Comparison of ENCODE assay signal across 1 cellular context in the genomic region with DNA sequence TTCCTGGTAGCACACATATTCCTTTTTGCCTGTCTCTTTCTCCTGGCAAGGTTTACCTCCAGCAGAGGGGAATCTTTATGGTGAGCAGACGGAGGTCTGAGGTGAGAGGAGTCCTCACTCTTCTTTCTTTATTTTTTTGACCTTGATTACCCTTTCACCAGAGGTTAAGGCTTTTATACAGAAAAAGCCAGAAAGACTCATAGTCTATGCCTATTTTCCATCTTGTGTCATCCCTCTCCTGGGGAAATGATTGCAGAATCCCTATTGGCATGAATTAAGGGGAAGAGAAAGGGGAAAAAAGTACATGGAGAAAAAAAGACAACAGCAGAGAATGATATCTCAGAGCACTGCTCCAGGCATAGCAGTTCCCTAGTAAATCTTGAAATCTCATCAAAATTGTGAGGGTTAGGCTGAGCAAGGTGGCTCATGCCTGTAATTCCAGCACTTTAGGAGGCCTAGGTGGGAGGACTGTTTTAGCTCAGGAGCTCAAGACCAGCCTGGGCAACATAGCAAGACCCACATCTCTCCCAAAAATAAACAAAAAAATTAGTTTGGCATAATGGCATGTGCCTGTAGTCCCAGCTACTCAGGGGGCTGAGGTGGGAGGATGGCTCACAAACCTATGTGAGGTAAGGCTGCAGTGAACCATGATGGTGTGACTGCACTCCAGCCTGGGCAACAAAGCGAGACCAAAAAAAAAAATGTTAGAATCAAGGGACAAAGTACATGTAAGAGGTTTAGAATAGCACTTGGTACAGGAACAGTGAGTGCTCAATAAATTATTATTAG.
TF ChIP-seq lines count a peak whose summit lies in the region.

No MANE protein-coding gene starts in this region.

TF ChIP-seq in H1, 55 proteins besides CTCF, POLR2A, EP300 and RAD21:
- no peak for TF ChIP-seq CEBPB (IDR thresholded peaks at IDR 0.05; ENCODE audit: low read depth, low read length)
- TF ChIP-seq TCF12 (IDR thresholded peaks at IDR 0.05; ENCODE audit: low read depth, low read length), result no peak
- no peak for TF ChIP-seq TAF1 (IDR thresholded peaks at IDR 0.05; ENCODE audit: low read depth, low read length)
- TF ChIP-seq GABPA (IDR thresholded peaks at IDR 0.05; ENCODE audit: borderline replicate concordance, insufficient read depth, low read length), result no peak
- TF ChIP-seq CREB1 (IDR thresholded peaks at IDR 0.05), result no peak
- TF ChIP-seq, protein P1, sequence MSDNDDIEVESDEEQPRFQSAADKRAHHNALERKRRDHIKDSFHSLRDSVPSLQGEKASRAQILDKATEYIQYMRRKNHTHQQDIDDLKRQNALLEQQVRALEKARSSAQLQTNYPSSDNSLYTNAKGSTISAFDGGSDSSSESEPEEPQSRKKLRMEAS (IDR thresholded peaks at IDR 0.05), result no peak
- TF ChIP-seq PHF8 (conservative IDR thresholded peaks at IDR 0.05; ENCODE audit: low read depth, low read length), result no peak
- no peak for TF ChIP-seq CBX5 (IDR thresholded peaks at IDR 0.05; ENCODE audit: low read depth, low read length)
- TF ChIP-seq HDAC2 (IDR thresholded peaks at IDR 0.05; ENCODE audit: borderline replicate concordance in 1 of 2, low read depth in 2 of 2, low read length in 2 of 2), result no peak
- TF ChIP-seq CHD1 (IDR thresholded peaks at IDR 0.05; ENCODE audit: low read depth, low read length), result no peak
- TF ChIP-seq JUND (IDR thresholded peaks at IDR 0.05; ENCODE audit: low read length), result no peak
- no peak for TF ChIP-seq KDM5A (IDR thresholded peaks at IDR 0.05; ENCODE audit: low read length)
- no peak for TF ChIP-seq TBP (IDR thresholded peaks at IDR 0.05; ENCODE audit: low read depth, low read length)
- TF ChIP-seq GTF2F1 (IDR thresholded peaks at IDR 0.05; ENCODE audit: borderline replicate concordance, low read depth, low read length), result no peak
- TF ChIP-seq RXRA (IDR thresholded peaks at IDR 0.05; ENCODE audit: insufficient read depth, low read depth, low read length), result no peak
